Comparison of ENCODE assay signal across 21 cellular contexts in genomic region chr11:128608732-128609131, GRCh38. TPM values are rescaled to one million over a fixed set of nuclear protein-coding genes. Genes with fewer than 3 reads are reported as not detected.
DNase-seq lines count a peak whose midpoint lies in the region; ATAC-seq, FAIRE-seq and TF ChIP-seq lines count a peak whose summit lies in the region.
"Had no signal": no experiment of that assay in that cellular context is flagged by ENCODE, and none has a peak within 500 bp of the region (broad histone marks: within the 10 kb centered on the region; RNA-seq: fewer than 3 reads in every experiment).

No MANE protein-coding gene starts in this region.

- POLR2A ChIA-PET in activated CD4-positive, alpha-beta memory T cell treated with anti-CD3 and anti-CD28 coated beads for 36 hours (lab: Charles Lee) = no interaction called here
- POLR2A ChIA-PET in activated CD4-positive, alpha-beta memory T cell treated with anti-CD3 and anti-CD28 coated beads, Interleukin-2, amount 10 ng/mL, durations not matched to agents 7 days and 5 days (lab: Charles Lee) = interaction anchor here (0.9 kb wide), 1 partner anchor 56 kb away, joined by 4 read pairs; no protein-coding TSS in a partner anchor
- POLR2A ChIA-PET in activated CD8-positive, alpha-beta T cell treated with anti-CD3 and anti-CD28 coated beads, Interleukin-2, amount 10 ng/mL, durations not matched to agents 7 days and 5 days (lab: Charles Lee) = interaction anchor here (1.0 to 1.8 kb wide), 5 partner anchors 10 to 89 kb away, joined by 3 to 5 read pairs (median 4); no protein-coding TSS in a partner anchor
- POLR2A ChIA-PET in naive thymus-derived CD4-positive, alpha-beta T cell (lab: Charles Lee) = interaction anchor here (0.7 to 7.2 kb wide), 11 partner anchors 10 to 306 kb away, joined by 3 to 145 read pairs (median 3); no protein-coding TSS in a partner anchor

- H3K36me3 Mint-ChIP-seq in activated CD4-positive, alpha-beta memory T cell treated with anti-CD3 and anti-CD28 coated beads for 36 hours = no peaks in the 10 kb centered on the region
- peaks cover 3% of the 10 kb centered on the region for H3K36me3 Mint-ChIP-seq in activated CD4-positive, alpha-beta memory T cell treated with anti-CD3 and anti-CD28 coated beads, Interleukin-2, amount 10 ng/mL, durations not matched to agents 7 days and 5 days (ENCODE audit: low read depth)
- peaks cover 3% of the 10 kb centered on the region for H3K36me3 Mint-ChIP-seq in activated CD8-positive, alpha-beta T cell treated with anti-CD3 and anti-CD28 coated beads, Interleukin-2, amount 10 ng/mL, durations not matched to agents 7 days and 5 days (ENCODE audit: low read depth)
- H3K36me3 Mint-ChIP-seq in naive thymus-derived CD4-positive, alpha-beta T cell = no peaks in the 10 kb centered on the region
- H3K36me3 Mint-ChIP-seq: CD14-positive monocyte had no signal

- H3K9me3 ChIP-seq in naive thymus-derived CD4-positive, alpha-beta T cell (ENCODE audit: control insufficient read depth in 2 of 3, low read length in 3 of 3) = no peaks in the 10 kb centered on the region
- no peaks in the 10 kb centered on the region for H3K9me3 ChIP-seq in adrenal gland (replicated peaks in 1 of 3)
- H3K9me3 ChIP-seq in BE2C = no peaks in the 10 kb centered on the region
- H3K9me3 ChIP-seq: A549, right lobe of liver, thoracic aorta had no signal

- TF ChIP-seq CTCF in adrenal gland (IDR thresholded peaks at IDR 0.05) (no peak), BE2C (IDR thresholded peaks at IDR 0.05; ENCODE audit: low read depth, low read length) (no peak)

- no peak overlapping the region for H3K4me3 Mint-ChIP-seq in activated CD4-positive, alpha-beta memory T cell treated with anti-CD3 and anti-CD28 coated beads for 36 hours
- no peak overlapping the region for H3K4me3 Mint-ChIP-seq in activated CD4-positive, alpha-beta memory T cell treated with anti-CD3 and anti-CD28 coated beads, Interleukin-2, amount 10 ng/mL, durations not matched to agents 7 days and 5 days
- no peak overlapping the region for H3K4me3 Mint-ChIP-seq in activated CD8-positive, alpha-beta T cell treated with anti-CD3 and anti-CD28 coated beads, Interleukin-2, amount 10 ng/mL, durations not matched to agents 7 days and 5 days
- H3K4me3 Mint-ChIP-seq in naive thymus-derived CD4-positive, alpha-beta T cell = peak overlapping the region; percentile 17 to 85 (median 68)
- H3K4me3 Mint-ChIP-seq: CD14-positive monocyte, nephron had no signal

- H3K36me3 ChIP-seq in naive thymus-derived CD4-positive, alpha-beta T cell (ENCODE audit: control insufficient read depth in 2 of 3, insufficient read depth in 3 of 3, low read length in 3 of 3) = no peaks in the 10 kb centered on the region
- H3K36me3 ChIP-seq in adrenal gland (replicated peaks in 1 of 2) (no peaks in the 10 kb centered on the region), BE2C (no peaks in the 10 kb centered on the region)
- H3K36me3 ChIP-seq: right lobe of liver, thoracic aorta had no signal

- no peak overlapping the region for H3K4me3 ChIP-seq in naive thymus-derived CD4-positive, alpha-beta T cell (ENCODE audit: low read length)
- H3K4me3 ChIP-seq in adrenal gland (no peak overlapping the region), BE2C (ENCODE audit: low read depth, low read length) (no peak overlapping the region)
- H3K4me3 ChIP-seq: A549, right lobe of liver, thoracic aorta had no signal

- WGBS in adrenal gland, 4 donors = 76 to 87% (median 83%) methylated on average over 6 of the region's 6 CpGs

- H3K4me1 ChIP-seq in naive thymus-derived CD4-positive, alpha-beta T cell (ENCODE audit: control insufficient read depth in 2 of 2, insufficient read depth in 2 of 2, low read length in 2 of 2) = peaks cover 21 to 62% of the 10 kb centered on the region in 2 donors
- H3K4me1 ChIP-seq in adrenal gland (replicated peaks in 1 of 2) (peaks cover 0 to 4% of the 10 kb centered on the region in 2 donors), BE2C (no peaks in the 10 kb centered on the region)
- H3K4me1 ChIP-seq: A549, parathyroid adenoma had no signal

- peak overlapping the region; percentile 55 for H3K27ac Mint-ChIP-seq in activated CD4-positive, alpha-beta memory T cell treated with anti-CD3 and anti-CD28 coated beads for 36 hours
- H3K27ac Mint-ChIP-seq in activated CD4-positive, alpha-beta memory T cell treated with anti-CD3 and anti-CD28 coated beads, Interleukin-2, amount 10 ng/mL, durations not matched to agents 7 days and 5 days = no peak overlapping the region
- peak overlapping the region; percentile 8 for H3K27ac Mint-ChIP-seq in activated CD8-positive, alpha-beta T cell treated with anti-CD3 and anti-CD28 coated beads, Interleukin-2, amount 10 ng/mL, durations not matched to agents 7 days and 5 days
- peak overlapping the region; percentile 4 to 99 (median 95) for H3K27ac Mint-ChIP-seq in naive thymus-derived CD4-positive, alpha-beta T cell

- CTCF ChIA-PET in activated CD4-positive, alpha-beta memory T cell treated with anti-CD3 and anti-CD28 coated beads for 36 hours (lab: Charles Lee) = interaction anchor here (0.8 to 1.0 kb wide), 3 partner anchors 8 to 149 kb away, joined by 3 read pairs; no protein-coding TSS in a partner anchor
- CTCF ChIA-PET in activated CD4-positive, alpha-beta memory T cell treated with anti-CD3 and anti-CD28 coated beads, Interleukin-2, amount 10 ng/mL, durations not matched to agents 7 days and 5 days (lab: Charles Lee) = interaction anchor here (1.3 kb wide), 1 partner anchor 168 kb away, joined by 3 read pairs; no protein-coding TSS in a partner anchor
- CTCF ChIA-PET in activated CD8-positive, alpha-beta T cell treated with anti-CD3 and anti-CD28 coated beads, Interleukin-2, amount 10 ng/mL, durations not matched to agents 7 days and 5 days (lab: Charles Lee) = interaction anchor here (0.8 to 9.7 kb wide), 6 partner anchors 9 to 437 kb away, joined by 3 to 99 read pairs (median 3); no protein-coding TSS in a partner anchor
- CTCF ChIA-PET in naive thymus-derived CD4-positive, alpha-beta T cell (lab: Charles Lee) = interaction anchor here (1.0 to 3.0 kb wide), 3 partner anchors 11 to 22 kb away, joined by 4 to 12 read pairs (median 5); no protein-coding TSS in a partner anchor

- no peaks in the 10 kb centered on the region for H3K9me3 Mint-ChIP-seq in activated CD4-positive, alpha-beta memory T cell treated with anti-CD3 and anti-CD28 coated beads for 36 hours
- no peaks in the 10 kb centered on the region for H3K9me3 Mint-ChIP-seq in activated CD4-positive, alpha-beta memory T cell treated with anti-CD3 and anti-CD28 coated beads, Interleukin-2, amount 10 ng/mL, durations not matched to agents 7 days and 5 days
- no peaks in the 10 kb centered on the region for H3K9me3 Mint-ChIP-seq in activated CD8-positive, alpha-beta T cell treated with anti-CD3 and anti-CD28 coated beads, Interleukin-2, amount 10 ng/mL, durations not matched to agents 7 days and 5 days (ENCODE audit: insufficient read depth)
- H3K9me3 Mint-ChIP-seq in naive thymus-derived CD4-positive, alpha-beta T cell = peaks cover 0 to 2% (median 0%) of the 10 kb centered on the region in 11 donors
- H3K9me3 Mint-ChIP-seq: CD14-positive monocyte had no signal

- peak; percentile 78 for FAIRE-seq in GM19239 (lab: Jason Lieb, UNC)
- FAIRE-seq: A549, HepG2 had no signal

- H3K27me3 Mint-ChIP-seq in activated CD4-positive, alpha-beta memory T cell treated with anti-CD3 and anti-CD28 coated beads for 36 hours = no peaks in the 10 kb centered on the region
- peaks cover 3% of the 10 kb centered on the region for H3K27me3 Mint-ChIP-seq in activated CD4-positive, alpha-beta memory T cell treated with anti-CD3 and anti-CD28 coated beads, Interleukin-2, amount 10 ng/mL, durations not matched to agents 7 days and 5 days
- no peaks in the 10 kb centered on the region for H3K27me3 Mint-ChIP-seq in activated CD8-positive, alpha-beta T cell treated with anti-CD3 and anti-CD28 coated beads, Interleukin-2, amount 10 ng/mL, durations not matched to agents 7 days and 5 days (ENCODE audit: low read depth)
- no peaks in the 10 kb centered on the region for H3K27me3 Mint-ChIP-seq in naive thymus-derived CD4-positive, alpha-beta T cell

- H3K27me3 ChIP-seq in naive thymus-derived CD4-positive, alpha-beta T cell (ENCODE audit: control insufficient read depth in 2 of 2, insufficient read depth in 2 of 2, low read length in 2 of 2) = no peaks in the 10 kb centered on the region
- H3K27me3 ChIP-seq in adrenal gland = no peaks in the 10 kb centered on the region
- H3K27me3 ChIP-seq in BE2C = no peaks in the 10 kb centered on the region
- H3K27me3 ChIP-seq: right lobe of liver had no signal

- peaks cover 36% of the 10 kb centered on the region for H3K4me1 Mint-ChIP-seq in activated CD4-positive, alpha-beta memory T cell treated with anti-CD3 and anti-CD28 coated beads for 36 hours (ENCODE audit: low read depth)
- H3K4me1 Mint-ChIP-seq in activated CD4-positive, alpha-beta memory T cell treated with anti-CD3 and anti-CD28 coated beads, Interleukin-2, amount 10 ng/mL, durations not matched to agents 7 days and 5 days = peaks cover 24% of the 10 kb centered on the region
- peaks cover 47% of the 10 kb centered on the region for H3K4me1 Mint-ChIP-seq in activated CD8-positive, alpha-beta T cell treated with anti-CD3 and anti-CD28 coated beads, Interleukin-2, amount 10 ng/mL, durations not matched to agents 7 days and 5 days (ENCODE audit: low read depth)
- peaks cover 31 to 96% (median 77%) of the 10 kb centered on the region in 7 donors for H3K4me1 Mint-ChIP-seq in naive thymus-derived CD4-positive, alpha-beta T cell

- H3K27ac ChIP-seq in naive thymus-derived CD4-positive, alpha-beta T cell (ENCODE audit: low read depth, low read length) = peak overlapping the region; percentile 56
- H3K27ac ChIP-seq in adrenal gland = no peak overlapping the region
- H3K27ac ChIP-seq: A549, parathyroid adenoma, right lobe of liver, thoracic aorta had no signal

- TF ChIP-seq POLR2A in adrenal gland (IDR thresholded peaks at IDR 0.05) = no peak

- no peak for DNase-seq in activated CD4-positive, alpha-beta memory T cell treated with anti-CD3 and anti-CD28 coated beads for 36 hours
- no peak for DNase-seq in activated CD4-positive, alpha-beta memory T cell treated with anti-CD3 and anti-CD28 coated beads, Interleukin-2, amount 10 ng/mL, durations not matched to agents 7 days and 5 days
- no peak for DNase-seq in GM19239 (ENCODE audit: insufficient read length, low spot score)
- no peak for DNase-seq in activated CD8-positive, alpha-beta T cell treated with anti-CD3 and anti-CD28 coated beads, Interleukin-2, amount 10 ng/mL, durations not matched to agents 7 days and 5 days
- DNase-seq in naive thymus-derived CD4-positive, alpha-beta T cell = peak in 6 of 9 donors; percentile 26 to 56 (median 44)
- DNase-seq in adrenal gland = no peak
- DNase-seq in BE2C = no peak
- DNase-seq in mesenteric fat pad (ENCODE audit: low spot score) = no peak
- DNase-seq: DMS153; mesenchymal stem cell; NCI-H1436 treated with DMSO at 0.1 percent for 48 hours; NCI-H2171 treated with DMSO at 0.1 percent for 48 hours; NCI-H526 treated with DMSO at 0.1 percent for 48 hours; right lobe of liver; stimulated activated CD4-positive, alpha-beta T cell treated with anti-CD3 and anti-CD28 coated beads, Interleukin-15, amount 100 ng/mL, for 24 hours had no signal

- no peak for ATAC-seq in activated CD8-positive, alpha-beta T cell treated with anti-CD3 and anti-CD28 coated beads, Interleukin-2, amount 10 ng/mL, durations not matched to agents 7 days and 5 days
- ATAC-seq in naive thymus-derived CD4-positive, alpha-beta T cell = no peak
- ATAC-seq: A549, HepG2 had no signal

- intact Hi-C loops in activated CD4-positive, alpha-beta memory T cell treated with anti-CD3 and anti-CD28 coated beads for 36 hours (cut with micrococcal nuclease) = no loop called here
- intact Hi-C loops in naive thymus-derived CD4-positive, alpha-beta T cell (cut with micrococcal nuclease) = loop anchor here in 1 of 2 donors (1.0 kb wide), 1 partner anchor 9 kb away; no protein-coding TSS in a partner anchor
- intact Hi-C loops in adrenal gland (cut with DNase I) = no loop called here

RNA-seq across cellular contexts. Expression of gene ETS1, which starts 21.4 kb away (rescaled TPM):
- 100 to 1,000 TPM; 436 to 444 TPM for total RNA-seq in activated CD4-positive, alpha-beta memory T cell treated with anti-CD3 and anti-CD28 coated beads for 36 hours
- 100 to 1,000 TPM; 572 to 584 TPM for total RNA-seq in activated CD4-positive, alpha-beta memory T cell treated with anti-CD3 and anti-CD28 coated beads, Interleukin-2, amount 10 ng/mL, durations not matched to agents 7 days and 5 days
- total RNA-seq in activated CD8-positive, alpha-beta T cell treated with anti-CD3 and anti-CD28 coated beads, Interleukin-2, amount 10 ng/mL, durations not matched to agents 7 days and 5 days = 100 to 1,000 TPM; 456 to 467 TPM
- total RNA-seq in naive thymus-derived CD4-positive, alpha-beta T cell = 100 to 1,000 TPM; 659 to 871 (median 773) TPM
- 100 to 1,000 TPM; 514 to 634 TPM for polyA plus RNA-seq in naive thymus-derived CD4-positive, alpha-beta T cell
- total RNA-seq in adrenal gland = 10 to 100 TPM; 29.9 to 61.7 (median 46.8) TPM
- 10 to 100 TPM in 2 of 3 donors, 1 to 10 TPM in 1; 9.6 to 34.1 (median 17.9) TPM for polyA plus RNA-seq in adrenal gland
- 23.4 TPM for polyA plus RNA-seq in BE2C (2012; ENCODE audit: insufficient read depth, insufficient read length, low read depth)
- 154 TPM for total RNA-seq in mesenteric fat pad

Comparison
In these comparisons a context has a peak if more than half of its experiments do, and no peak if none do; other contexts are left out.
1. DNase-seq: peak in naive thymus-derived CD4-positive, alpha-beta T cell (6 of 9); none in activated CD4-positive, alpha-beta memory T cell treated with anti-CD3 and anti-CD28 coated beads for 36 hours (single experiment), activated CD4-positive, alpha-beta memory T cell treated with anti-CD3 and anti-CD28 coated beads, Interleukin-2, amount 10 ng/mL, durations not matched to agents 7 days and 5 days (single experiment), GM19239 (single experiment), activated CD8-positive, alpha-beta T cell treated with anti-CD3 and anti-CD28 coated beads, Interleukin-2, amount 10 ng/mL, durations not matched to agents 7 days and 5 days (single experiment), adrenal gland (0 of 7), BE2C (single experiment) and mesenteric fat pad (single experiment).
2. H3K4me3 Mint-ChIP-seq: peak in naive thymus-derived CD4-positive, alpha-beta T cell (10 of 10); none in activated CD4-positive, alpha-beta memory T cell treated with anti-CD3 and anti-CD28 coated beads for 36 hours (single experiment), activated CD4-positive, alpha-beta memory T cell treated with anti-CD3 and anti-CD28 coated beads, Interleukin-2, amount 10 ng/mL, durations not matched to agents 7 days and 5 days (single experiment) and activated CD8-positive, alpha-beta T cell treated with anti-CD3 and anti-CD28 coated beads, Interleukin-2, amount 10 ng/mL, durations not matched to agents 7 days and 5 days (single experiment).